ENCODE assay signal across 18 cellular contexts in genomic region chr18:107464-107863, GRCh38. TPM values are rescaled to one million over a fixed set of nuclear protein-coding genes. Genes with fewer than 3 reads are reported as not detected.
A peak's percentile ranks its signal among the peaks of the same experiment; 100 is the strongest.
DNase-seq lines count a peak whose midpoint lies in the region; ATAC-seq, FAIRE-seq and TF ChIP-seq lines count a peak whose summit lies in the region.
"Not testable (repeated sequence)": the region's sequence is repeated elsewhere in the genome, so short reads cannot be mapped to it uniquely, and the experiment has no call there.
"Had no signal": no experiment of that assay in that cellular context is flagged by ENCODE, and none has a peak within 500 bp of the region (broad histone marks: within the 10 kb centered on the region; RNA-seq: fewer than 3 reads in every experiment).

No MANE protein-coding gene starts in this region.

- H3K27me3 Mint-ChIP-seq in activated T-cell treated with anti-CD3 and anti-CD28 coated beads, Interleukin-2, amount 50 U/mL, for 72 hours (ENCODE audit: low read depth) = not testable (repeated sequence)

- not testable (repeated sequence) for H4K5ac ChIP-seq in mesendoderm (ENCODE audit: low read length)

- H3K79me1 ChIP-seq in mesendoderm (ENCODE audit: low read length) = not testable (repeated sequence)

- WGBS in A549 (ENCODE audit: missing lambda C conversion rate) = 8% methylated on average over 5 of the region's 5 CpGs
- WGBS in mesendoderm (ENCODE audit: extremely low coverage, insufficient coverage, low lambda C conversion rate) = no CpG with 5 or more reads among the region's 5 CpGs

- TF ChIP-seq RAD21 in A549 (conservative IDR thresholded peaks at IDR 0.05 in 1 of 2, IDR thresholded peaks at IDR 0.05 in 1 of 2) = not testable (repeated sequence)

- not testable (repeated sequence) for TF ChIP-seq EP300 in A549 (IDR thresholded peaks at IDR 0.05)

- not testable (repeated sequence) for TF ChIP-seq CTCF in A549 (IDR thresholded peaks at IDR 0.05)
- TF ChIP-seq CTCF in HFF-Myc (IDR thresholded peaks at IDR 0.05; ENCODE audit: low read depth, low read length, missing control alignments) (peak; percentile 2), MM.1S (IDR thresholded peaks at IDR 0.05; ENCODE audit: low read length) (peak; percentile 22), epithelial cell of proximal tubule (conservative IDR thresholded peaks at IDR 0.05; ENCODE audit: low read depth, low read length) (peak; percentile 46)

- not testable (repeated sequence) for H3K4me2 ChIP-seq in A549; MM.1S (ENCODE audit: low read depth, low read length); mesendoderm (ENCODE audit: low read length)

- in situ Hi-C loops in G401 (cut with HindIII; ENCODE audit: low sequenced_read_pairs); SK-MEL-5 (cut with HindIII; ENCODE audit: low pct_unique_long_range_greater_than_20kb, low sequenced_read_pairs): not testable (repeated sequence)

- not testable (repeated sequence) for H2AK5ac ChIP-seq in mesendoderm (ENCODE audit: low read length)

- not testable (repeated sequence) for H3K27ac ChIP-seq in A549; MM.1S (ENCODE audit: low read length); mesendoderm (ENCODE audit: low read depth, low read length)

- H3K79me2 ChIP-seq in MM.1S (ENCODE audit: low read length); mesendoderm (ENCODE audit: control insufficient read depth, insufficient read depth, low read length): not testable (repeated sequence)

- not testable (repeated sequence) for TF ChIP-seq POLR2A in A549 (IDR thresholded peaks at IDR 0.05; ENCODE audit: low read length)

- not testable (repeated sequence) for H3K4me1 ChIP-seq in A549; MM.1S (ENCODE audit: low read length); mesendoderm (ENCODE audit: control insufficient read depth, low read depth, low read length)

- peak overlapping the region in 1 of 2 donors; percentile 18 for H3K4me3 Mint-ChIP-seq in activated T-cell treated with anti-CD3 and anti-CD28 coated beads, Interleukin-2, amount 50 U/mL, for 72 hours

- H3K9me2 ChIP-seq in MM.1S (replicated peaks; ENCODE audit: insufficient read depth, low read length) = not testable (repeated sequence)

- H2AFZ ChIP-seq in MM.1S (ENCODE audit: low read length) = not testable (repeated sequence)

- not testable (repeated sequence) for H4K20me1 ChIP-seq in MM.1S (ENCODE audit: insufficient read depth, low read length)

- H3K4ac ChIP-seq in mesendoderm (ENCODE audit: low read depth, low read length) = not testable (repeated sequence)

- H2BK5ac ChIP-seq in mesendoderm (ENCODE audit: low read length) = not testable (repeated sequence)

- not testable (repeated sequence) for H3K18ac ChIP-seq in mesendoderm (ENCODE audit: low read length)

- H3K9me3 Mint-ChIP-seq in activated T-cell treated with anti-CD3 and anti-CD28 coated beads, Interleukin-2, amount 50 U/mL, for 72 hours = peaks cover 21 to 28% of the 10 kb centered on the region in 2 donors

- FAIRE-seq in A549 (lab: Jason Lieb, UNC) = not testable (repeated sequence)

- not testable (repeated sequence) for H3K9ac ChIP-seq in MM.1S (ENCODE audit: low read length); mesendoderm (ENCODE audit: low read length)

- H3K27me3 ChIP-seq in MM.1S (replicated peaks; ENCODE audit: insufficient read depth, low read length); mesendoderm (ENCODE audit: insufficient read depth, low read length, poor library complexity): not testable (repeated sequence)

- not testable (repeated sequence) for H2BK15ac ChIP-seq in mesendoderm (replicated peaks; ENCODE audit: low read depth)

- not testable (repeated sequence) for H3K9me3 ChIP-seq in A549; MM.1S (replicated peaks; ENCODE audit: insufficient read depth, low read length)

- peaks cover 16 to 24% of the 10 kb centered on the region in 2 donors for H3K36me3 Mint-ChIP-seq in activated T-cell treated with anti-CD3 and anti-CD28 coated beads, Interleukin-2, amount 50 U/mL, for 72 hours (ENCODE audit: insufficient read depth in 2 of 2)

- H4K8ac ChIP-seq in mesendoderm (ENCODE audit: low read depth, low read length) = not testable (repeated sequence)

- not testable (repeated sequence) for H2BK120ac ChIP-seq in mesendoderm (ENCODE audit: low read depth, low read length)

- CTCF ChIA-PET in A549 (lab: Yijun Ruan, JAX) = not testable (repeated sequence)

- not testable (repeated sequence) for H3K23ac ChIP-seq in mesendoderm (ENCODE audit: low read length)

- ATAC-seq in A549; activated T-cell treated with anti-CD3 and anti-CD28 coated beads, Interleukin-2, amount 50 U/mL, for 72 hours (replicated peaks in 1 of 2): not testable (repeated sequence)

- POLR2A ChIA-PET in A549 (lab: Yijun Ruan, JAX) = not testable (repeated sequence)

- H3K4me3 ChIP-seq in A549; HFF-Myc (replicated peaks; ENCODE audit: low read depth, low read length); MM.1S (ENCODE audit: low read length); epithelial cell of proximal tubule (ENCODE audit: low read depth, low read length); mesendoderm (ENCODE audit: low read length): not testable (repeated sequence)

- H3K27ac Mint-ChIP-seq in activated T-cell treated with anti-CD3 and anti-CD28 coated beads, Interleukin-2, amount 50 U/mL, for 72 hours = not testable (repeated sequence)

- H3K4me1 Mint-ChIP-seq in activated T-cell treated with anti-CD3 and anti-CD28 coated beads, Interleukin-2, amount 50 U/mL, for 72 hours (ENCODE audit: low read depth) = peaks cover 38% of the 10 kb centered on the region

- not testable (repeated sequence) for H3F3A ChIP-seq in MM.1S (ENCODE audit: insufficient read depth, low read length)

- not testable (repeated sequence) for H3K36me3 ChIP-seq in MM.1S (replicated peaks; ENCODE audit: insufficient read depth, low read length); mesendoderm (ENCODE audit: control insufficient read depth, insufficient read depth, low read length)

- not testable (repeated sequence) for H3K56ac ChIP-seq in mesendoderm (ENCODE audit: low read length)

- peak in 1 of 2 experiments; percentile 54 for DNase-seq in A549 (ENCODE audit: low read depth in 1 of 2, low spot score in 1 of 2)
- DNase-seq in G401 (ENCODE audit: low spot score) = peak; percentile 0
- not testable (repeated sequence) for DNase-seq in HFF-Myc (ENCODE audit: extremely low read depth, low read depth); MM.1S
- DNase-seq in SK-MEL-5 (ENCODE audit: low read depth, low spot score) = peak; percentile 15
- DNase-seq in activated T-cell treated with anti-CD3 and anti-CD28 coated beads, Interleukin-2, amount 50 U/mL, for 72 hours = peak; percentile 23 to 30
- DNase-seq in epithelial cell of proximal tubule (ENCODE audit: low read depth) = peak; percentile 33
- DNase-seq in mesendoderm = peak; percentile 27

TF ChIP-seq in A549, 52 proteins besides CTCF, POLR2A, EP300 and RAD21:
- peak; percentile 12 to 41; a peak in 2 of 4 replicates for TF ChIP-seq CEBPB (IDR thresholded peaks at IDR 0.05)

RNA-seq across cellular contexts. Expression of gene USP14, which starts 50.9 kb away (rescaled TPM):
- polyA plus RNA-seq in A549 (2011; rRNA removed) (50.6 and 62.5 TPM in 2 replicates), A549 (2017; fragmentation: RNase III; extraction: RNeasy Plus Mini Kit Qiagen cat#74134 plus additional on column Dnase treatment) (83.8 to 93.4 TPM (median 83.9 TPM) in 3 replicates)
- polyA plus RNA-seq in A549 (2012; cell fraction: cytosol; rRNA removed) = 26.9 and 27.5 TPM in 2 replicates
- polyA plus RNA-seq in A549 (2012; cell fraction: nucleus; rRNA removed) = 17.5 and 20.6 TPM in 2 replicates
- 14.3 and 14.6 TPM in 2 replicates for polyA minus RNA-seq in A549 (2011; rRNA and poly(A)+ RNA removed)
- 13.2 and 28.7 TPM in 2 replicates for total RNA-seq in G401 (2014; rRNA removed; shearing (Covaris generic))
- 16.8 and 18.4 TPM in 2 replicates for total RNA-seq in SK-MEL-5 (2014; rRNA removed; shearing (Covaris generic))
- 43.3 and 63.7 TPM in 2 replicates for polyA plus RNA-seq in SK-MEL-5 (2015; cell fraction: cytosol; rRNA removed)
- polyA plus RNA-seq in SK-MEL-5 (2015; cell fraction: nucleus; rRNA removed) = 47.1 and 50.2 TPM in 2 replicates
- 10 to 100 TPM; 65.1 to 80.4 TPM for total RNA-seq in activated T-cell treated with anti-CD3 and anti-CD28 coated beads, Interleukin-2, amount 50 U/mL, for 72 hours
- 18.3 and 18.8 TPM in 2 replicates for total RNA-seq in epithelial cell of proximal tubule
- 76.6 TPM for polyA plus RNA-seq in mesendoderm (2013, experiment 1 of 2)
- 74.6 TPM for polyA plus RNA-seq in mesendoderm (2013, experiment 2 of 2)

RNA-seq across cellular contexts. Expression of gene TUBB8B, which starts 58.0 kb away (rescaled TPM):
- polyA plus RNA-seq in A549 (2011; rRNA removed) (not detected in 2 replicates), A549 (2017; fragmentation: RNase III; extraction: RNeasy Plus Mini Kit Qiagen cat#74134 plus additional on column Dnase treatment) (not detected in 3 replicates)
- 0.04 TPM in 1 of 2 replicates, not detected in the other for polyA plus RNA-seq in A549 (2012; cell fraction: cytosol; rRNA removed)
- polyA plus RNA-seq in A549 (2012; cell fraction: nucleus; rRNA removed) = 0.16 and 0.25 TPM in 2 replicates
- not detected in 2 replicates for polyA minus RNA-seq in A549 (2011; rRNA and poly(A)+ RNA removed)
- 5.3 and 9.8 TPM in 2 replicates for total RNA-seq in G401 (2014; rRNA removed; shearing (Covaris generic))
- total RNA-seq in SK-MEL-5 (2014; rRNA removed; shearing (Covaris generic)) = 0.29 and 0.69 TPM in 2 replicates
- 0.42 TPM in 1 of 2 replicates, not detected in the other for polyA plus RNA-seq in SK-MEL-5 (2015; cell fraction: cytosol; rRNA removed)
- polyA plus RNA-seq in SK-MEL-5 (2015; cell fraction: nucleus; rRNA removed) = 3.5 TPM in 1 of 2 replicates, not detected in the other
- not detected for total RNA-seq in activated T-cell treated with anti-CD3 and anti-CD28 coated beads, Interleukin-2, amount 50 U/mL, for 72 hours
- total RNA-seq in epithelial cell of proximal tubule = not detected in 2 replicates
- 0.32 TPM for polyA plus RNA-seq in mesendoderm (2013, experiment 1 of 2)
- 0.41 TPM for polyA plus RNA-seq in mesendoderm (2013, experiment 2 of 2)
- total RNA-seq: A172; activated CD8-positive, alpha-beta memory T cell treated with anti-CD3 and anti-CD28 coated beads for 36 hours; ascending aorta; cardiac muscle cell; CD4-positive, alpha-beta memory T cell; kidney epithelial cell; lower leg skin; PC-9; psoas muscle; sigmoid colon had no signal
- polyA plus RNA-seq: cardiac muscle cell; CD4-positive, alpha-beta memory T cell had no signal
